Comparison of ENCODE assay signal across 1 cellular context in genomic region chr9:124780060-124780756, GRCh38.
TF ChIP-seq lines count a peak whose summit lies in the region.

No MANE protein-coding gene starts in this region.

TF ChIP-seq in HCT116, 20 proteins besides CTCF, POLR2A, EP300 and RAD21:
- TF ChIP-seq JUND (IDR thresholded peaks at IDR 0.05) (no peak), SRF (IDR thresholded peaks at IDR 0.05; ENCODE audit: low read depth) (no peak), EGR1 (IDR thresholded peaks at IDR 0.05; ENCODE audit: low read depth) (no peak), ZBTB33 (IDR thresholded peaks at IDR 0.05; ENCODE audit: extremely low read depth, insufficient replicate concordance, low read length) (no peak), FOSL1 (IDR thresholded peaks at IDR 0.05; ENCODE audit: low read depth) (no peak), ZFX (IDR thresholded peaks at IDR 0.05) (no peak), REST (IDR thresholded peaks at IDR 0.05; ENCODE audit: low read depth) (no peak), CBX3 (IDR thresholded peaks at IDR 0.05; ENCODE audit: low read depth) (no peak), ZNF274 (IDR thresholded peaks at IDR 0.05; ENCODE audit: low read depth, low read length) (no peak), POLR2AphosphoS5 (IDR thresholded peaks at IDR 0.05; ENCODE audit: low read depth, low read length) (no peak), EZH2phosphoT487 (IDR thresholded peaks at IDR 0.05; ENCODE audit: borderline replicate concordance) (no peak), CEBPB (IDR thresholded peaks at IDR 0.05; ENCODE audit: low read depth) (no peak), TCF7L2 (IDR thresholded peaks at IDR 0.05; ENCODE audit: borderline replicate concordance, extremely low read depth, insufficient read depth, insufficient read length) (no peak), EZH2 (IDR thresholded peaks at IDR 0.05) (no peak), SP1 (IDR thresholded peaks at IDR 0.05; ENCODE audit: low read depth) (no peak), MAX (IDR thresholded peaks at IDR 0.05) (no peak), YY1 (IDR thresholded peaks at IDR 0.05; ENCODE audit: extremely low read depth, insufficient replicate concordance, low read depth, low read length) (no peak), SIN3A (IDR thresholded peaks at IDR 0.05; ENCODE audit: low read depth) (no peak)
TF ChIP-seq in HCT116: peak in this region for 0.
